ENCODE assay signal across 20 cellular contexts in genomic region chr1:165641276-165641987, GRCh38.
"Had no signal": no experiment of that assay in that cellular context is flagged by ENCODE, and none has a peak within 500 bp of the region (broad histone marks: within the 10 kb centered on the region; RNA-seq: fewer than 3 reads in every experiment).

No MANE protein-coding gene starts in this region.

- H3K27ac Mint-ChIP-seq: activated B cell treated with CpG ODN at 0.5 μM for 24 hours; activated CD8-positive, alpha-beta T cell treated with anti-CD3 and anti-CD28 coated beads for 36 hours; activated naive CD8-positive, alpha-beta T cell treated with anti-CD3 and anti-CD28 coated beads, Interleukin-2, amount 10 ng/mL, durations not matched to agents 7 days and 5 days; natural killer cell had no signal

- H3K4me2 ChIP-seq: hepatocyte had no signal

- H3K36me3 Mint-ChIP-seq: natural killer cell had no signal

- H3K4me3 Mint-ChIP-seq: activated B cell treated with CpG ODN at 0.5 μM for 24 hours; activated CD8-positive, alpha-beta T cell treated with anti-CD3 and anti-CD28 coated beads for 36 hours; activated naive CD8-positive, alpha-beta T cell treated with anti-CD3 and anti-CD28 coated beads, Interleukin-2, amount 10 ng/mL, durations not matched to agents 7 days and 5 days; activated T-helper 17 cell treated with anti-CD3 and anti-CD28 coated beads, Interleukin-2, amount 50 U/mL, for 72 hours; central memory CD8-positive, alpha-beta T cell; natural killer cell; stimulated activated effector memory CD8-positive, alpha-beta T cell treated with anti-CD3 and anti-CD28 coated beads, Interleukin-12 subunit alpha, Interleukin-12 subunit beta, amount 100 ng/mL, for 72 hours had no signal

- ATAC-seq: activated CD8-positive, alpha-beta T cell treated with anti-CD3 and anti-CD28 coated beads for 36 hours; activated T-helper 17 cell treated with anti-CD3 and anti-CD28 coated beads, Interleukin-2, amount 50 U/mL, for 72 hours; natural killer cell; right lobe of liver had no signal

- DNase-seq: activated B cell treated with CpG ODN at 0.5 μM for 24 hours; activated CD4-positive, alpha-beta T cell treated with anti-CD3 and anti-CD28 coated beads for 4 hours; activated CD8-positive, alpha-beta T cell treated with anti-CD3 and anti-CD28 coated beads for 36 hours; activated naive CD4-positive, alpha-beta T cell; activated naive CD8-positive, alpha-beta T cell treated with anti-CD3 and anti-CD28 coated beads, Interleukin-2, amount 10 ng/mL, durations not matched to agents 7 days and 5 days; activated T-cell treated with anti-CD3 and anti-CD28 coated beads, Interleukin-2, amount 50 U/mL, for 1 hour; anterior cingulate cortex; colonic mucosa; natural killer cell; ovary; right lobe of liver; small intestine; stimulated activated CD4-positive, alpha-beta T cell treated with anti-CD3 and anti-CD28 coated beads, Interleukin-4, amount 100 ng/mL, for 24 hours; SW 1271 had no signal

- H3K9me3 ChIP-seq: colonic mucosa, ovary, right lobe of liver, thoracic aorta had no signal

- H3K27me3 ChIP-seq: colonic mucosa, hepatocyte, ovary, right lobe of liver had no signal

- H3K4me1 ChIP-seq: colonic mucosa had no signal

- H2AFZ ChIP-seq: hepatocyte had no signal

- H3K36me3 ChIP-seq: colonic mucosa, ovary, right lobe of liver, thoracic aorta had no signal

- H3K4me3 ChIP-seq: colonic mucosa, hepatocyte, ovary, right lobe of liver, thoracic aorta had no signal

- H3K27ac ChIP-seq: colonic mucosa, hepatocyte, ovary, right lobe of liver, thoracic aorta had no signal

- H3K27me3 Mint-ChIP-seq: activated B cell treated with CpG ODN at 0.5 μM for 24 hours; activated CD8-positive, alpha-beta T cell treated with anti-CD3 and anti-CD28 coated beads for 36 hours; activated naive CD8-positive, alpha-beta T cell treated with anti-CD3 and anti-CD28 coated beads, Interleukin-2, amount 10 ng/mL, durations not matched to agents 7 days and 5 days; activated T-helper 17 cell treated with anti-CD3 and anti-CD28 coated beads, Interleukin-2, amount 50 U/mL, for 72 hours; central memory CD8-positive, alpha-beta T cell had no signal

- H3K9me3 Mint-ChIP-seq: activated B cell treated with CpG ODN at 0.5 μM for 24 hours; activated CD8-positive, alpha-beta T cell treated with anti-CD3 and anti-CD28 coated beads for 36 hours; activated naive CD8-positive, alpha-beta T cell treated with anti-CD3 and anti-CD28 coated beads, Interleukin-2, amount 10 ng/mL, durations not matched to agents 7 days and 5 days; activated T-helper 17 cell treated with anti-CD3 and anti-CD28 coated beads, Interleukin-2, amount 50 U/mL, for 72 hours; central memory CD8-positive, alpha-beta T cell; natural killer cell; stimulated activated effector memory CD8-positive, alpha-beta T cell treated with anti-CD3 and anti-CD28 coated beads, Interleukin-12 subunit alpha, Interleukin-12 subunit beta, amount 100 ng/mL, for 72 hours had no signal

- FAIRE-seq: endometrium, small intestine had no signal
